In the genomic region with DNA sequence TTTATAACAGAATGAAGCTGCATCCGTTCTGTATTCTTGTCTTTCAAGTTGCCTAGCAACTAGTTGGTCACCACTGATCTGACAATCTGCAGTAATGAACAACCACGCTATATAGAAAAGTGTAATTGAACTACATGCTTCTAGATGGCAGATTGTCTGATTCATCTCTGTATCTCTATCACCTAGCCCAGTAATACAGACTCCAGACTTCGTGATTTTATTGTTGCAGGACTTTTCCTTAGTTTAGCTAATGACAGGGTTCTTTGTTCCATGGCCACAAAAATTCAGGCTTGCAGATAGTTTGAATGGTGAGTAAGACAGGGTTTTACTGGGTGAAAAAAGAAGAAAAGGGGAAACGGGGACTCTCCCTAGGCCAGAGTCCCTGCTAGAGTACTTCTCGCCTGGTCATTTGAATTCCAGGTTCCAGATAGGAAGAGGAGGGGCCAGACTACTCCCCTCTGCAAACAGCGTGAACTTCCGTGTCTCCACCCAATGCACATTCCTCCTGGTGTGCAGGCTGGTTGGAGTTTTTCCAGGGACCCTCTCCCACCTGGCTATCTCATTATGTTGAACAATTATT, we compare ENCODE assay signal across 2 cellular contexts.
TF ChIP-seq lines count a peak whose summit lies in the region.

No MANE protein-coding gene starts in this region.

TF ChIP-seq in A549, 52 proteins besides CTCF, POLR2A, EP300 and RAD21:
- TF ChIP-seq RFX5 (IDR thresholded peaks at IDR 0.05) (0 out of 2 replicates have a peak, but pooled peaks have one; percentile 42), JUN (IDR thresholded peaks at IDR 0.05) (no peak)

TF ChIP-seq in IMR-90, 13 proteins besides CTCF, POLR2A, EP300 and RAD21:
- TF ChIP-seq CEBPB (IDR thresholded peaks at IDR 0.05; ENCODE audit: low read depth, low read length) (no peak), RFX5 (IDR thresholded peaks at IDR 0.05; ENCODE audit: low read depth, low read length) (peak; percentile 71), FOS (IDR thresholded peaks at IDR 0.05; ENCODE audit: low read depth, low read length) (no peak), SMC3 (IDR thresholded peaks at IDR 0.05; ENCODE audit: low read depth, low read length) (no peak)
